8 cellular contexts compared by ENCODE assay signal in genomic region chr12:51246254-51246853, GRCh38. TPM values are rescaled to one million over a fixed set of nuclear protein-coding genes. Genes with fewer than 3 reads are reported as not detected.
DNase-seq lines count a peak whose midpoint lies in the region; ATAC-seq, FAIRE-seq and TF ChIP-seq lines count a peak whose summit lies in the region.

No MANE protein-coding gene starts in this region.

- H3K27me3 ChIP-seq in body of pancreas (no peaks in the 10 kb centered on the region), lower lobe of right lung (ENCODE audit: low read depth) (no peaks in the 10 kb centered on the region), H7 (ENCODE audit: control insufficient read depth, insufficient read depth, low read length) (no peaks in the 10 kb centered on the region)

- H3K4me3 ChIP-seq in body of pancreas, result no peak overlapping the region
- no peak overlapping the region for H3K4me3 ChIP-seq in lower lobe of right lung
- no peak overlapping the region for H3K4me3 ChIP-seq in H7 (ENCODE audit: insufficient read depth, low read depth, low read length)

- H3K4me1 ChIP-seq in body of pancreas, result peaks cover 16% of the 10 kb centered on the region
- peaks cover 49% of the 10 kb centered on the region for H3K4me1 ChIP-seq in lower lobe of right lung

- ATAC-seq in body of pancreas, result peak; percentile 18
- peak; percentile 82 to 84 for ATAC-seq in lower lobe of right lung
- no peak for ATAC-seq in GM19467 (IDR thresholded peaks at IDR 0.05; ENCODE audit: unreplicated experiment)

- intact Hi-C loops in body of pancreas (cut with DNase I) (no loop called here), lower lobe of right lung (cut with DNase I) (no loop called here)

- peaks cover 4 to 5% of the 10 kb centered on the region in 2 donors for H3K36me3 ChIP-seq in body of pancreas (replicated peaks in 1 of 2; ENCODE audit: insufficient read depth in 1 of 2, low read depth in 2 of 2)
- H3K36me3 ChIP-seq in lower lobe of right lung, result peaks cover 45% of the 10 kb centered on the region
- H3K36me3 ChIP-seq in H7 (replicated peaks; ENCODE audit: control insufficient read depth, insufficient read depth, low read length), result peaks cover 6% of the 10 kb centered on the region

- DNase-seq in GM12891 (ENCODE audit: insufficient read length, low spot score), result no peak
- DNase-seq in NOMO-1 treated with DMSO at 0.1 percent for 48 hours (lab: John Stamatoyannopoulos, UW; ENCODE audit: unreplicated experiment), result peak; percentile 90
- peak in 2 of 4 donors; percentile 10 to 58 for DNase-seq in body of pancreas
- no peak for DNase-seq in lower lobe of right lung
- no peak for DNase-seq in H7
- no peak for DNase-seq in NCI-H146 (lab: John Stamatoyannopoulos, UW)
- DNase-seq in NCI-H1930 (lab: John Stamatoyannopoulos, UW), result no peak

- H3K27ac ChIP-seq in body of pancreas (peak overlapping the region in 2 of 4 donors; percentile 13 to 43), lower lobe of right lung (peak overlapping the region; percentile 62)

- peak in 2 of 7 experiments; percentile 14 to 19 for TF ChIP-seq CTCF in body of pancreas (IDR thresholded peaks at IDR 0.05)
- no peak for TF ChIP-seq CTCF in lower lobe of right lung (IDR thresholded peaks at IDR 0.05)

- peak; percentile 57 for TF ChIP-seq POLR2A in GM12891 (IDR thresholded peaks at IDR 0.05; ENCODE audit: low read depth, low read length)
- TF ChIP-seq POLR2A in body of pancreas (IDR thresholded peaks at IDR 0.05), result peak in 1 of 3 donors; percentile 44

- no peaks in the 10 kb centered on the region for H3K9me3 ChIP-seq in body of pancreas
- no peaks in the 10 kb centered on the region for H3K9me3 ChIP-seq in lower lobe of right lung

- FAIRE-seq in GM12891 (lab: Jason Lieb, UNC), result peak; percentile 52

- 44 to 52% methylated on average over 7 of the region's 7 CpGs for WGBS in body of pancreas, 2 donors

TF ChIP-seq in GM12891, 5 proteins besides CTCF, POLR2A, EP300 and RAD21:
- TF ChIP-seq POLR2AphosphoS5 (IDR thresholded peaks at IDR 0.05; ENCODE audit: low read depth, low read length) (peak; percentile 65; the same call in 1 of the 2 replicates), PAX5 (IDR thresholded peaks at IDR 0.05; ENCODE audit: insufficient read depth, low read length, severe bottlenecking) (no peak), TAF1 (IDR thresholded peaks at IDR 0.05; ENCODE audit: low read depth, low read length) (no peak), SPI1 (IDR thresholded peaks at IDR 0.05; ENCODE audit: low read depth, low read length) (peak; percentile 66; the same call in 1 of the 2 replicates), POU2F2 (IDR thresholded peaks at IDR 0.05; ENCODE audit: low read depth, low read length) (peak; percentile 98)

RNA-seq across cellular contexts. Expression of gene DAZAP2, which starts 7.7 kb away (rescaled TPM):
- 109 TPM for polyA plus RNA-seq in GM12891 (2012; ENCODE audit: low read depth, missing spikeins)
- total RNA-seq in body of pancreas, result 10 to 100 TPM; 77.1 to 87.7 TPM
- total RNA-seq in lower lobe of right lung, result 259 TPM
- 47.1 and 56.8 TPM in 2 replicates for total RNA-seq in H7 (2014; rRNA removed; shearing (Covaris generic))

RNA-seq across cellular contexts. Expression of gene SMAGP, which starts 23.9 kb away (rescaled TPM):
- 2.7 TPM for polyA plus RNA-seq in GM12891 (2012; ENCODE audit: low read depth, missing spikeins)
- 1 to 10 TPM; 7.0 to 8.6 TPM for total RNA-seq in body of pancreas
- 31.3 TPM for total RNA-seq in lower lobe of right lung
- 10.1 and 11.9 TPM in 2 replicates for total RNA-seq in H7 (2014; rRNA removed; shearing (Covaris generic))

RNA-seq across cellular contexts. Expression of gene POU6F1, which starts 28.5 kb away (rescaled TPM):
- 2.9 TPM for polyA plus RNA-seq in GM12891 (2012; ENCODE audit: low read depth, missing spikeins)
- total RNA-seq in body of pancreas, result 1 to 10 TPM; 6.2 to 9.6 TPM
- total RNA-seq in lower lobe of right lung, result 13.5 TPM
- total RNA-seq in H7 (2014; rRNA removed; shearing (Covaris generic)), result 8.3 and 11.8 TPM in 2 replicates
